11 cellular contexts compared by ENCODE assay signal in genomic region chr2:118086024-118086633, GRCh38. TPM values are rescaled to one million over a fixed set of nuclear protein-coding genes. Genes with fewer than 3 reads are reported as not detected.
DNase-seq lines count a peak whose midpoint lies in the region; ATAC-seq and TF ChIP-seq lines count a peak whose summit lies in the region.
"Had no signal": no experiment of that assay in that cellular context is flagged by ENCODE, and none has a peak within 500 bp of the region (broad histone marks: within the 10 kb centered on the region; RNA-seq: fewer than 3 reads in every experiment).

No MANE protein-coding gene starts in this region.

- H3K79me1 ChIP-seq in neuronal stem cell (ENCODE audit: low read depth, low read length): peaks cover 4% of the 10 kb centered on the region

- H2BK12ac ChIP-seq in neuronal stem cell (ENCODE audit: low read length): no peak overlapping the region

- WGBS in right lobe of liver (ENCODE audit: insufficient coverage, low coverage, low lambda C conversion rate, missing lambda C conversion rate): 33% methylated on average over 3 of the region's 3 CpGs
- no CpG with 5 or more reads among the region's 3 CpGs for WGBS in neuronal stem cell (ENCODE audit: extremely low coverage in 2 of 2, insufficient read length in 2 of 2, insufficient replicate concordance in 1 of 2), 2 donors

- no peak overlapping the region for H3K4me2 ChIP-seq in neuronal stem cell (ENCODE audit: insufficient read depth, low read length, poor library complexity, severe bottlenecking)

- H3K4me3 ChIP-seq in right lobe of liver (peak overlapping the region in 1 of 3 donors; percentile 65), neuronal stem cell (ENCODE audit: low read length in 2 of 2) (no peak overlapping the region)

- peaks cover 0 to 41% (median 15%) of the 10 kb centered on the region in 4 donors for H3K4me1 ChIP-seq in right lobe of liver
- H3K4me1 ChIP-seq in neuronal stem cell (ENCODE audit: control insufficient read depth in 2 of 2, insufficient read depth in 1 of 2, low read depth in 1 of 2, low read length in 2 of 2): peaks cover 2% of the 10 kb centered on the region in 2 donors

- H2AK5ac ChIP-seq in neuronal stem cell (ENCODE audit: low read depth, low read length): no peak overlapping the region

- H3K27ac ChIP-seq in VCaP (peak overlapping the region; percentile 77), right lobe of liver (peak overlapping the region; percentile 14 to 94 (median 77)), neuronal stem cell (replicated peaks; ENCODE audit: low read length) (no peak overlapping the region)

- no peak overlapping the region for H3K14ac ChIP-seq in neuronal stem cell (ENCODE audit: low read length)

- intact Hi-C loops in right lobe of liver (cut with DNase I): no loop called here

- H2BK15ac ChIP-seq in neuronal stem cell (ENCODE audit: low read length): no peak overlapping the region

- no peak overlapping the region for H2AFZ ChIP-seq in neuronal stem cell (ENCODE audit: low read length)

- H3K23ac ChIP-seq in neuronal stem cell (ENCODE audit: low read depth, low read length, poor library complexity): no peak overlapping the region

- TF ChIP-seq POLR2A in right lobe of liver (IDR thresholded peaks at IDR 0.05): no peak

- no peak overlapping the region for H2BK5ac ChIP-seq in neuronal stem cell (ENCODE audit: low read length)

- no peak overlapping the region for H3K18ac ChIP-seq in neuronal stem cell (ENCODE audit: low read length)

- DNase-seq in HT-29 (ENCODE audit: low spot score) (peak; percentile 34), right lobe of liver (no peak), neuronal stem cell (ENCODE audit: low spot score) (no peak), HuH-7.5 (ENCODE audit: low spot score) (no peak)
- DNase-seq in NK-92 treated with Interleukin-12 subunit alpha and Interleukin-12 subunit beta, amount 100 ng/mL, for 24 hours (lab: John Stamatoyannopoulos, UW): no peak
- DNase-seq: CD8-positive, alpha-beta T cell; COR-L47; GF-D8; HCEC 1CT had no signal

- TF ChIP-seq CTCF in VCaP (conservative IDR thresholded peaks at IDR 0.05): no peak
- no peak for TF ChIP-seq CTCF in right lobe of liver (IDR thresholded peaks at IDR 0.05)

- H4K91ac ChIP-seq in neuronal stem cell (ENCODE audit: low read depth, low read length, poor library complexity): no peak overlapping the region

- H3K9ac ChIP-seq in neuronal stem cell (ENCODE audit: low read depth, low read length, poor library complexity): no peak overlapping the region

- no peak overlapping the region for H3K4ac ChIP-seq in neuronal stem cell (ENCODE audit: low read length)

- H3K36me3 ChIP-seq in right lobe of liver (no peaks in the 10 kb centered on the region), neuronal stem cell (replicated peaks in 1 of 2; ENCODE audit: control insufficient read depth in 2 of 2, insufficient read depth in 2 of 2, low read length in 2 of 2) (no peaks in the 10 kb centered on the region)

- H2BK120ac ChIP-seq in neuronal stem cell (ENCODE audit: low read depth, low read length): no peak overlapping the region

- no peak overlapping the region for H4K8ac ChIP-seq in neuronal stem cell (ENCODE audit: low read depth, low read length)

- ATAC-seq in right lobe of liver: no peak
- no peak for ATAC-seq in HG03342 (IDR thresholded peaks at IDR 0.05; ENCODE audit: unreplicated experiment)
- ATAC-seq: CD8-positive, alpha-beta T cell had no signal

- no peaks in the 10 kb centered on the region for H3K9me3 ChIP-seq in right lobe of liver
- H3K9me3 ChIP-seq in neuronal stem cell (replicated peaks in 1 of 2; ENCODE audit: control insufficient read depth in 2 of 2, insufficient read depth in 1 of 2, low read depth in 1 of 2, low read length in 2 of 2): no peaks in the 10 kb centered on the region

- H3K27me3 ChIP-seq in right lobe of liver (no peaks in the 10 kb centered on the region), neuronal stem cell (ENCODE audit: control insufficient read depth in 3 of 3, insufficient read depth in 3 of 3, low read depth in 1 of 3, low read length in 3 of 3) (peaks cover 0 to 44% (median 0%) of the 10 kb centered on the region in 3 experiments)

RNA-seq across cellular contexts. Expression of gene INSIG2, which starts 2.1 kb away (rescaled TPM):
- total RNA-seq in HT-29 (2014; rRNA removed; shearing (Covaris generic)): 4.4 and 4.9 TPM in 2 replicates
- 10 to 100 TPM; 13.0 to 53.9 (median 18.9) TPM for total RNA-seq in right lobe of liver
- 7.2 TPM for polyA plus RNA-seq in neuronal stem cell (2013, experiment 1 of 2)
- polyA plus RNA-seq in neuronal stem cell (2013, experiment 2 of 2): 7.2 TPM
